In genomic region chrX:52990011-52990631, GRCh38 we compare ENCODE assay signal across 1 cellular context.
A peak's percentile ranks its signal among the peaks of the same experiment; 100 is the strongest.
TF ChIP-seq lines count a peak whose summit lies in the region.
"Not testable (repeated sequence)": the region's sequence is repeated elsewhere in the genome, so short reads cannot be mapped to it uniquely, and the experiment has no call there.

No MANE protein-coding gene starts in this region.

TF ChIP-seq in HepG2, 621 proteins besides CTCF, POLR2A, EP300 and RAD21:
- 0 out of 2 replicates have a peak, but pooled peaks have one; percentile 24 for TF ChIP-seq SAP130 (CRISPR knock-in tag; IDR thresholded peaks at IDR 0.05; ENCODE audit: low read depth)
- TF ChIP-seq ZNF687 (CRISPR knock-in tag; IDR thresholded peaks at IDR 0.05): peak; percentile 47; the same call in 1 of the 2 replicates
- not testable (repeated sequence) for TF ChIP-seq GABPA (IDR thresholded peaks at IDR 0.05; ENCODE audit: low read depth, low read length)
- TF ChIP-seq GABPA (CRISPR knock-in tag; IDR thresholded peaks at IDR 0.05; ENCODE audit: low read depth): peak; percentile 31; the same call in 1 of the 2 replicates
- TF ChIP-seq SMC3 (IDR thresholded peaks at IDR 0.05; ENCODE audit: low read length): peak; percentile 32; the same call in 1 of the 2 replicates
- peak; percentile 50; the same call in 1 of the 2 replicates for TF ChIP-seq MED1 (CRISPR knock-in tag; IDR thresholded peaks at IDR 0.05)
- peak; percentile 36; the same call in 1 of the 2 replicates for TF ChIP-seq ZNF574 (CRISPR knock-in tag; IDR thresholded peaks at IDR 0.05)
- peak; percentile 66 for TF ChIP-seq STAG1 (CRISPR knock-in tag; IDR thresholded peaks at IDR 0.05)
